In the genomic region with DNA sequence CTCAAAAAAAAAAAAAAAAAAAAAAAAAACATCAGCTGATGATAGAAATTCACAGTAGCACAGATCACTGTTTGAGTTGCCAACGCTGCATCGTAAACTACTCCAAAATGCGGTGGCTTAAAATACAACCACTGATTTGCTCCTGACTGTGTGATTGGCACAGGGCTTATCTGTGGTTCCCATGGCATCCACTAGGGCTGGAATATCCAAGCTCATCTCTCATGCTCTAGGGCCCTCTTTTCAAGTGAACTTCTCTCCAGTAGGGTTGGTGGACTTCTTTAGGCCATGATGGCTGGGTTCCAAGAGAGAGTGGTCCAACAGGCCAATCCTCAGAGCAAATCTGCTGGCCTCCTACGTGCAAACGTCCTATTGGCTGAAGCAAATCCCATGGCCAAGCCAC, we compare ENCODE assay signal across 1 cellular context.
A peak's percentile ranks its signal among the peaks of the same experiment; 100 is the strongest.
TF ChIP-seq lines count a peak whose summit lies in the region.

No MANE protein-coding gene starts in this region.

TF ChIP-seq in K562, 482 proteins besides CTCF, POLR2A, EP300 and RAD21:
- TF ChIP-seq IFI16 (CRISPR knock-in tag; IDR thresholded peaks at IDR 0.05) (no peak), RBM34 (IDR thresholded peaks at IDR 0.05; ENCODE audit: borderline replicate concordance, insufficient read depth, low read length) (no peak), HEY1 (CRISPR knock-in tag; IDR thresholded peaks at IDR 0.05; ENCODE audit: borderline replicate concordance) (no peak), BRD9 (IDR thresholded peaks at IDR 0.05; ENCODE audit: low read depth, partially characterized antibody) (no peak), ZC3H8 (IDR thresholded peaks at IDR 0.05) (no peak), ZZZ3 (IDR thresholded peaks at IDR 0.05) (no peak), RFX1 (IDR thresholded peaks at IDR 0.05) (peak; percentile 45; the same call in 1 of the 2 replicates), ZC3H11A (IDR thresholded peaks at IDR 0.05; ENCODE audit: low read depth, low read length) (no peak), ZNF324 (CRISPR knock-in tag; IDR thresholded peaks at IDR 0.05) (no peak), NFRKB (IDR thresholded peaks at IDR 0.05; ENCODE audit: low read depth) (no peak), CREB1 (IDR thresholded peaks at IDR 0.05) (no peak), CREB1 (CRISPR knock-in tag; IDR thresholded peaks at IDR 0.05) (no peak), NELFE (IDR thresholded peaks at IDR 0.05; ENCODE audit: insufficient read depth, insufficient read length) (no peak), DPF2 (IDR thresholded peaks at IDR 0.05) (no peak), MED1 (CRISPR knock-in tag; IDR thresholded peaks at IDR 0.05; ENCODE audit: borderline replicate concordance) (no peak), ZNF830 (CRISPR knock-in tag; IDR thresholded peaks at IDR 0.05) (no peak), KLF16 (IDR thresholded peaks at IDR 0.05) (no peak)
- TF ChIP-seq, protein P1, sequence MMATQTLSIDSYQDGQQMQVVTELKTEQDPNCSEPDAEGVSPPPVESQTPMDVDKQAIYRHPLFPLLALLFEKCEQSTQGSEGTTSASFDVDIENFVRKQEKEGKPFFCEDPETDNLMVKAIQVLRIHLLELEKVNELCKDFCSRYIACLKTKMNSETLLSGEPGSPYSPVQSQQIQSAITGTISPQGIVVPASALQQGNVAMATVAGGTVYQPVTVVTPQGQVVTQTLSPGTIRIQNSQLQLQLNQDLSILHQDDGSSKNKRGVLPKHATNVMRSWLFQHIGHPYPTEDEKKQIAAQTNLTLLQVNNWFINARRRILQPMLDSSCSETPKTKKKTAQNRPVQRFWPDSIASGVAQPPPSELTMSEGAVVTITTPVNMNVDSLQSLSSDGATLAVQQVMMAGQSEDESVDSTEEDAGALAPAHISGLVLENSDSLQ (IDR thresholded peaks at IDR 0.05) = peak; percentile 65
- TF ChIP-seq, protein P2, sequence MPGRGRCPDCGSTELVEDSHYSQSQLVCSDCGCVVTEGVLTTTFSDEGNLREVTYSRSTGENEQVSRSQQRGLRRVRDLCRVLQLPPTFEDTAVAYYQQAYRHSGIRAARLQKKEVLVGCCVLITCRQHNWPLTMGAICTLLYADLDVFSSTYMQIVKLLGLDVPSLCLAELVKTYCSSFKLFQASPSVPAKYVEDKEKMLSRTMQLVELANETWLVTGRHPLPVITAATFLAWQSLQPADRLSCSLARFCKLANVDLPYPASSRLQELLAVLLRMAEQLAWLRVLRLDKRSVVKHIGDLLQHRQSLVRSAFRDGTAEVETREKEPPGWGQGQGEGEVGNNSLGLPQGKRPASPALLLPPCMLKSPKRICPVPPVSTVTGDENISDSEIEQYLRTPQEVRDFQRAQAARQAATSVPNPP (IDR thresholded peaks at IDR 0.05; ENCODE audit: borderline replicate concordance, insufficient read depth, insufficient read length) = no peak
